In genomic region chr19:9324584-9324962, GRCh38 we compare ENCODE assay signal across 8 cellular contexts. TPM values are rescaled to one million over a fixed set of nuclear protein-coding genes. Genes with fewer than 3 reads are reported as not detected.
DNase-seq lines count a peak whose midpoint lies in the region; ATAC-seq, FAIRE-seq and TF ChIP-seq lines count a peak whose summit lies in the region.

No MANE protein-coding gene starts in this region.

- peaks cover 12% of the 10 kb centered on the region for H3K4me1 Mint-ChIP-seq in activated T-helper 2 cell treated with anti-CD3 and anti-CD28 coated beads, Interferon-gamma antibody, Interleukin-2, Interleukin-4, amounts not matched to agents 10 μg/mL and 5 μg/mL and 100 μg/mL, durations not matched to agents 14 hours and 24 hours and 36 hours (ENCODE audit: low read depth)

- TF ChIP-seq RAD21 in SK-N-SH (IDR thresholded peaks at IDR 0.05; ENCODE audit: low read length) = no peak

- H3K36me3 Mint-ChIP-seq in activated T-helper 2 cell treated with anti-CD3 and anti-CD28 coated beads, Interferon-gamma antibody, Interleukin-2, Interleukin-4, amounts not matched to agents 10 μg/mL and 5 μg/mL and 100 μg/mL, durations not matched to agents 14 hours and 24 hours and 36 hours (ENCODE audit: low read depth) = peaks cover 42% of the 10 kb centered on the region

- H3K4me1 ChIP-seq in SK-N-SH (ENCODE audit: control insufficient read depth in 1 of 2, insufficient read depth in 2 of 2, low read depth in 1 of 2, low read length in 1 of 2) (peaks cover 0 to 4% of the 10 kb centered on the region in 2 experiments; a peak in 1 of 4 replicates), keratinocyte (ENCODE audit: control insufficient read depth, extremely low read depth, insufficient read depth, low read length) (peaks cover 4% of the 10 kb centered on the region), suprapubic skin (peaks cover 12% of the 10 kb centered on the region)

- no peak for TF ChIP-seq CTCF in SK-N-SH (IDR thresholded peaks at IDR 0.05)
- no peak for TF ChIP-seq CTCF in keratinocyte (optimal IDR thresholded peaks at IDR 0.05 in 1 of 3, IDR thresholded peaks at IDR 0.05 in 1 of 3, conservative IDR thresholded peaks at IDR 0.05 in 1 of 3; ENCODE audit: extremely low read depth in 1 of 3, insufficient read depth in 2 of 3, low read length in 3 of 3)
- TF ChIP-seq CTCF in suprapubic skin (IDR thresholded peaks at IDR 0.05) = no peak

- no peaks in the 10 kb centered on the region for H3K27me3 Mint-ChIP-seq in activated T-helper 2 cell treated with anti-CD3 and anti-CD28 coated beads, Interferon-gamma antibody, Interleukin-2, Interleukin-4, amounts not matched to agents 10 μg/mL and 5 μg/mL and 100 μg/mL, durations not matched to agents 14 hours and 24 hours and 36 hours (ENCODE audit: low read depth)

- H3K9me1 ChIP-seq in keratinocyte (ENCODE audit: control insufficient read depth, extremely low read depth, insufficient read depth, low read length) = no peaks in the 10 kb centered on the region

- no peak for TF ChIP-seq EP300 in SK-N-SH (IDR thresholded peaks at IDR 0.05; ENCODE audit: borderline replicate concordance in 1 of 2, low read depth in 1 of 2, low read length in 1 of 2)
- no peak for TF ChIP-seq EP300 in suprapubic skin (IDR thresholded peaks at IDR 0.05)

- H3K79me2 ChIP-seq in SK-N-SH (ENCODE audit: insufficient read depth) = peaks cover 35% of the 10 kb centered on the region
- peaks cover 4% of the 10 kb centered on the region for H3K79me2 ChIP-seq in keratinocyte (ENCODE audit: control insufficient read depth, insufficient read depth, low read length)

- no peak for FAIRE-seq in keratinocyte (lab: Jason Lieb, UNC)

- H3K4me3 ChIP-seq in SK-N-SH (ENCODE audit: low read depth in 2 of 2, low read length in 1 of 2) = peak overlapping the region; percentile 71 to 80
- peak overlapping the region; percentile 46 to 87 (median 77) for H3K4me3 ChIP-seq in keratinocyte (ENCODE audit: control insufficient read depth in 2 of 3, extremely low read depth in 1 of 3, insufficient read depth in 2 of 3, low read depth in 1 of 3, low read length in 3 of 3)
- H3K4me3 ChIP-seq in suprapubic skin = peak overlapping the region; percentile 90

- H3K4me3 Mint-ChIP-seq in activated T-helper 2 cell treated with anti-CD3 and anti-CD28 coated beads, Interferon-gamma antibody, Interleukin-2, Interleukin-4, amounts not matched to agents 10 μg/mL and 5 μg/mL and 100 μg/mL, durations not matched to agents 14 hours and 24 hours and 36 hours (ENCODE audit: low read depth) = peak overlapping the region; percentile 86

- 72% methylated on average over 9 of the region's 9 CpGs for WGBS in SK-N-SH (ENCODE audit: low lambda C conversion rate)
- 62% methylated on average over 6 of the region's 9 CpGs for WGBS in suprapubic skin

- peak overlapping the region; percentile 71 to 84 for H3K27ac ChIP-seq in SK-N-SH (ENCODE audit: low read depth in 2 of 2, low read length in 1 of 2)
- H3K27ac ChIP-seq in keratinocyte (ENCODE audit: control insufficient read depth, insufficient read depth, low read length) = peak overlapping the region; percentile 52
- peak overlapping the region; percentile 90 for H3K27ac ChIP-seq in suprapubic skin

- peak overlapping the region; percentile 88 for H3K27ac Mint-ChIP-seq in activated T-helper 2 cell treated with anti-CD3 and anti-CD28 coated beads, Interferon-gamma antibody, Interleukin-2, Interleukin-4, amounts not matched to agents 10 μg/mL and 5 μg/mL and 100 μg/mL, durations not matched to agents 14 hours and 24 hours and 36 hours

- H3K36me3 ChIP-seq in SK-N-SH (replicated peaks in 1 of 2; ENCODE audit: control insufficient read depth in 1 of 2, insufficient read depth in 2 of 2, low read length in 1 of 2) (peaks cover 3 to 46% of the 10 kb centered on the region in 2 experiments), keratinocyte (ENCODE audit: control insufficient read depth in 2 of 2, extremely low read depth in 1 of 2, insufficient read depth in 2 of 2, low read length in 2 of 2) (no peaks in the 10 kb centered on the region), suprapubic skin (peaks cover 11% of the 10 kb centered on the region)

- intact Hi-C loops in activated T-helper 2 cell treated with anti-CD3 and anti-CD28 coated beads, Interferon-gamma antibody, Interleukin-2, Interleukin-4, amounts not matched to agents 10 μg/mL and 5 μg/mL and 100 μg/mL, durations not matched to agents 14 hours and 24 hours and 36 hours (cut with micrococcal nuclease) = loop anchor here (1.0 to 2.0 kb wide), 2 partner anchors 15 to 110 kb away; partner anchors contain the start of genes ZNF266 and ZNF699

- ATAC-seq in SK-N-SH treated with all-trans-retinoic acid at 6 μM for 48 hours = no peak
- no peak for ATAC-seq in HG02678 (IDR thresholded peaks at IDR 0.05; ENCODE audit: unreplicated experiment)
- no peak for ATAC-seq in esophagus mucosa

- no peak for TF ChIP-seq POLR2A in suprapubic skin (IDR thresholded peaks at IDR 0.05)

- H3K4me2 ChIP-seq in SK-N-SH (peak overlapping the region; percentile 72), keratinocyte (ENCODE audit: control insufficient read depth, extremely low read depth, insufficient read depth, low read depth, low read length) (peak overlapping the region; percentile 85)

- H4K20me1 ChIP-seq in SK-N-SH (ENCODE audit: insufficient read depth) (no peaks in the 10 kb centered on the region), keratinocyte (ENCODE audit: control insufficient read depth, extremely low read depth, insufficient read depth, low read length) (no peaks in the 10 kb centered on the region)

- dilution Hi-C loops in keratinocyte (cut with MboI; ENCODE audit: extremely low pct_ligation_motif_present, low sequenced_read_pairs) = no loop called here

- H2AFZ ChIP-seq in SK-N-SH (ENCODE audit: low read depth) (peak overlapping the region; percentile 97), keratinocyte (ENCODE audit: control insufficient read depth, low read length) (peak overlapping the region; percentile 85)

- no peaks in the 10 kb centered on the region for H3K9me2 ChIP-seq in SK-N-SH

- H3K9me3 Mint-ChIP-seq in activated T-helper 2 cell treated with anti-CD3 and anti-CD28 coated beads, Interferon-gamma antibody, Interleukin-2, Interleukin-4, amounts not matched to agents 10 μg/mL and 5 μg/mL and 100 μg/mL, durations not matched to agents 14 hours and 24 hours and 36 hours = peaks cover 57% of the 10 kb centered on the region

- H3K9me3 ChIP-seq in SK-N-SH = peaks cover 22% of the 10 kb centered on the region
- H3K9me3 ChIP-seq in keratinocyte (ENCODE audit: control insufficient read depth, low read depth, low read length) = peaks cover 1% of the 10 kb centered on the region
- peaks cover 17% of the 10 kb centered on the region for H3K9me3 ChIP-seq in suprapubic skin

- H3K9ac ChIP-seq in SK-N-SH (peak overlapping the region; percentile 76), keratinocyte (ENCODE audit: control insufficient read depth, extremely low read depth, insufficient read depth, low read length) (peak overlapping the region; percentile 73)

- H3F3A ChIP-seq in SK-N-SH (replicated peaks; ENCODE audit: insufficient read depth) = peaks cover 16% of the 10 kb centered on the region

- POLR2A ChIA-PET in SK-N-SH (lab: Yijun Ruan, JAX) = no interaction called here

- H3K27me3 ChIP-seq in SK-N-SH (ENCODE audit: insufficient read depth) (no peaks in the 10 kb centered on the region), keratinocyte (ENCODE audit: control insufficient read depth, extremely low read depth, insufficient read depth, low read length) (no peaks in the 10 kb centered on the region), suprapubic skin (no peaks in the 10 kb centered on the region)

- peak; percentile 7 for DNase-seq in SK-N-SH
- no peak for DNase-seq in activated T-helper 2 cell treated with anti-CD3 and anti-CD28 coated beads, Interferon-gamma antibody, Interleukin-2, Interleukin-4, amounts not matched to agents 10 μg/mL and 5 μg/mL and 100 μg/mL, durations not matched to agents 14 hours and 24 hours and 36 hours (ENCODE audit: low spot score)
- no peak for DNase-seq in keratinocyte (ENCODE audit: low read depth, low spot score)
- DNase-seq in suprapubic skin (ENCODE audit: low spot score in 2 of 2) = no peak
- DNase-seq in NCI-H2029 treated with DMSO at 0.1 percent for 48 hours (lab: John Stamatoyannopoulos, UW) = no peak

- CTCF ChIA-PET in SK-N-SH (lab: Yijun Ruan, JAX) = interaction anchor here (1.2 kb wide), 1 partner anchor 15 kb away, joined by 6 read pairs; the partner anchor contains the start of gene ZNF699

RNA-seq across cellular contexts. Expression of gene ZNF559, which starts 0.6 kb away (rescaled TPM):
- polyA plus RNA-seq in SK-N-SH (2012; rRNA removed) (10.4 and 15.2 TPM in 2 replicates), keratinocyte (6.4 to 13.1 TPM (median 12.8 TPM) in 3 replicates)
- 14.5 and 18.1 TPM in 2 replicates for polyA plus RNA-seq in SK-N-SH (2012; cell fraction: cytosol; rRNA removed)
- polyA plus RNA-seq in SK-N-SH (2012; cell fraction: nucleus; rRNA removed) = 22.8 and 30.3 TPM in 2 replicates
- 8.2 and 8.4 TPM in 2 replicates for total RNA-seq in activated T-helper 2 cell treated with anti-CD3 and anti-CD28 coated beads, Interferon-gamma antibody, Interleukin-2, Interleukin-4, amounts not matched to agents 10 μg/mL and 5 μg/mL and 100 μg/mL, durations not matched to agents 14 hours and 24 hours and 36 hours
- polyA plus RNA-seq in keratinocyte (2011; ENCODE audit: low read depth) = 3.2 TPM
- 6.5 and 10.6 TPM in 2 replicates for polyA plus RNA-seq in keratinocyte (2011; cell fraction: cytosol; rRNA removed)
- 23.5 and 25.5 TPM in 2 replicates for polyA plus RNA-seq in keratinocyte (2011; cell fraction: nucleus; rRNA removed)
- polyA plus RNA-seq in keratinocyte (2012; ENCODE audit: low replicate concordance) = 6.0 and 7.0 TPM in 2 replicates
- 5.0 to 17.4 TPM (median 13.4 TPM) in 3 replicates for polyA minus RNA-seq in keratinocyte
- polyA minus RNA-seq in keratinocyte (2011; cell fraction: cytosol; rRNA and poly(A)+ RNA removed) = 1.7 TPM
- 8.9 and 16.0 TPM in 2 replicates for polyA minus RNA-seq in keratinocyte (2011; cell fraction: nucleus; rRNA and poly(A)+ RNA removed)
- total RNA-seq in suprapubic skin (10 to 100 TPM; 11.2 to 19.0 (median 12.4) TPM), esophagus mucosa (2.9 TPM)

RNA-seq across cellular contexts. Expression of gene ZNF699, which starts 14.9 kb away (rescaled TPM):
- polyA plus RNA-seq in SK-N-SH (2012; rRNA removed) (0.97 and 1.2 TPM in 2 replicates), keratinocyte (3.7 to 4.0 TPM (median 4.0 TPM) in 3 replicates)
- polyA plus RNA-seq in SK-N-SH (2012; cell fraction: cytosol; rRNA removed) = 0.76 and 1.1 TPM in 2 replicates
- 2.4 and 3.0 TPM in 2 replicates for polyA plus RNA-seq in SK-N-SH (2012; cell fraction: nucleus; rRNA removed)
- total RNA-seq in activated T-helper 2 cell treated with anti-CD3 and anti-CD28 coated beads, Interferon-gamma antibody, Interleukin-2, Interleukin-4, amounts not matched to agents 10 μg/mL and 5 μg/mL and 100 μg/mL, durations not matched to agents 14 hours and 24 hours and 36 hours = 4.4 and 5.2 TPM in 2 replicates
- polyA plus RNA-seq in keratinocyte (2011; ENCODE audit: low read depth) = 1.1 TPM
- polyA plus RNA-seq in keratinocyte (2011; cell fraction: cytosol; rRNA removed) = 1.1 and 2.2 TPM in 2 replicates
- 6.0 and 7.3 TPM in 2 replicates for polyA plus RNA-seq in keratinocyte (2011; cell fraction: nucleus; rRNA removed)
- polyA plus RNA-seq in keratinocyte (2012; ENCODE audit: low replicate concordance) = 2.6 and 3.0 TPM in 2 replicates
- polyA minus RNA-seq in keratinocyte = 2.6 to 9.4 TPM (median 7.6 TPM) in 3 replicates
- polyA minus RNA-seq in keratinocyte (2011; cell fraction: cytosol; rRNA and poly(A)+ RNA removed) = 9.2 TPM
- polyA minus RNA-seq in keratinocyte (2011; cell fraction: nucleus; rRNA and poly(A)+ RNA removed) = 12.3 and 22.0 TPM in 2 replicates
- total RNA-seq in suprapubic skin (10 to 100 TPM; 13.6 to 23.5 (median 14.8) TPM), esophagus mucosa (3.5 TPM)

RNA-seq across cellular contexts. Expression of gene ZNF177, which starts 38.2 kb away (rescaled TPM):
- polyA plus RNA-seq in SK-N-SH (2012; rRNA removed) (2.6 and 3.6 TPM in 2 replicates), keratinocyte (0.53 to 2.2 TPM (median 2.0 TPM) in 3 replicates)
- 3.0 and 3.1 TPM in 2 replicates for polyA plus RNA-seq in SK-N-SH (2012; cell fraction: cytosol; rRNA removed)
- polyA plus RNA-seq in SK-N-SH (2012; cell fraction: nucleus; rRNA removed) = 7.4 and 12.0 TPM in 2 replicates
- 0.46 and 0.48 TPM in 2 replicates for total RNA-seq in activated T-helper 2 cell treated with anti-CD3 and anti-CD28 coated beads, Interferon-gamma antibody, Interleukin-2, Interleukin-4, amounts not matched to agents 10 μg/mL and 5 μg/mL and 100 μg/mL, durations not matched to agents 14 hours and 24 hours and 36 hours
- polyA plus RNA-seq in keratinocyte (2011; ENCODE audit: low read depth) = 9.1 TPM
- 0.71 and 1.4 TPM in 2 replicates for polyA plus RNA-seq in keratinocyte (2011; cell fraction: cytosol; rRNA removed)
- polyA plus RNA-seq in keratinocyte (2011; cell fraction: nucleus; rRNA removed) = 6.3 and 6.5 TPM in 2 replicates
- polyA plus RNA-seq in keratinocyte (2012; ENCODE audit: low replicate concordance) = 0.49 and 1.5 TPM in 2 replicates
- 0.86 to 0.99 TPM in 2 of 3 replicates, not detected in the other for polyA minus RNA-seq in keratinocyte
- not detected for polyA minus RNA-seq in keratinocyte (2011; cell fraction: cytosol; rRNA and poly(A)+ RNA removed)
- polyA minus RNA-seq in keratinocyte (2011; cell fraction: nucleus; rRNA and poly(A)+ RNA removed) = 1.6 and 2.1 TPM in 2 replicates
- total RNA-seq in suprapubic skin (1 to 10 TPM in 2 of 4 donors, under 1 TPM in 1, not detected in 1; 0.23 to 1.8 (median 1.4) TPM), esophagus mucosa (0.20 TPM)
